ENCODE assay signal across 23 cellular contexts in genomic region chr14:103638594-103638993, GRCh38. TPM values are rescaled to one million over a fixed set of nuclear protein-coding genes. Genes with fewer than 3 reads are reported as not detected.
A peak's percentile ranks its signal among the peaks of the same experiment; 100 is the strongest.
DNase-seq lines count a peak whose midpoint lies in the region; ATAC-seq, FAIRE-seq and TF ChIP-seq lines count a peak whose summit lies in the region.
"Had no signal": no experiment of that assay in that cellular context is flagged by ENCODE, and none has a peak within 500 bp of the region (broad histone marks: within the 10 kb centered on the region; RNA-seq: fewer than 3 reads in every experiment).

No MANE protein-coding gene starts in this region.

- no CpG with 5 or more reads among the region's 3 CpGs for WGBS in neuronal stem cell (ENCODE audit: extremely low coverage in 2 of 2, insufficient read length in 2 of 2, insufficient replicate concordance in 1 of 2), 2 donors

- H3K36me3 Mint-ChIP-seq in CD14-positive monocyte: peaks cover 14 to 37% of the 10 kb centered on the region in 2 donors
- peaks cover 22% of the 10 kb centered on the region for H3K36me3 Mint-ChIP-seq in activated CD8-positive, alpha-beta memory T cell treated with anti-CD3 and anti-CD28 coated beads, Interleukin-2, amount 10 ng/mL, durations not matched to agents 7 days and 5 days
- H3K36me3 Mint-ChIP-seq: naive B cell had no signal

- peak overlapping the region; percentile 23 for H3K27ac ChIP-seq in cingulate gyrus (ENCODE audit: low read depth, low read length)
- no peak overlapping the region for H3K27ac ChIP-seq in neuronal stem cell (replicated peaks; ENCODE audit: low read length)
- H3K27ac ChIP-seq: pancreas, SJSA1, VCaP had no signal

- no peak overlapping the region for H3K9ac ChIP-seq in neuronal stem cell (ENCODE audit: low read depth, low read length, poor library complexity)

- H2AK5ac ChIP-seq in neuronal stem cell (ENCODE audit: low read depth, low read length): no peak overlapping the region

- intact Hi-C loops in CD14-positive monocyte (cut with micrococcal nuclease): no loop called here

- peaks cover 0 to 3% of the 10 kb centered on the region in 2 donors for H3K9me3 ChIP-seq in neuronal stem cell (replicated peaks in 1 of 2; ENCODE audit: control insufficient read depth in 2 of 2, insufficient read depth in 1 of 2, low read depth in 1 of 2, low read length in 2 of 2)
- H3K9me3 ChIP-seq: adrenal gland, pancreas, sigmoid colon, SJSA1, thyroid gland had no signal

- no peaks in the 10 kb centered on the region for H3K9me3 Mint-ChIP-seq in CD14-positive monocyte
- no peaks in the 10 kb centered on the region for H3K9me3 Mint-ChIP-seq in activated CD8-positive, alpha-beta memory T cell treated with anti-CD3 and anti-CD28 coated beads, Interleukin-2, amount 10 ng/mL, durations not matched to agents 7 days and 5 days (ENCODE audit: low read depth)
- H3K9me3 Mint-ChIP-seq: naive B cell; stimulated activated memory B cell treated with anti-CD40 and anti-IgM and Interleukin-4, amounts not matched to agents 10 μg/mL and 1 μg/mL and 100 μg/mL, for 72 hours had no signal

- H2BK120ac ChIP-seq in neuronal stem cell (ENCODE audit: low read depth, low read length): no peak overlapping the region

- H3K27me3 ChIP-seq in neuronal stem cell (ENCODE audit: control insufficient read depth in 3 of 3, insufficient read depth in 3 of 3, low read depth in 1 of 3, low read length in 3 of 3): no peaks in the 10 kb centered on the region
- H3K27me3 ChIP-seq: adrenal gland, pancreas, sigmoid colon, SJSA1, thyroid gland had no signal

- H3K18ac ChIP-seq in neuronal stem cell (ENCODE audit: low read length): no peak overlapping the region

- no peak overlapping the region for H3K4me3 Mint-ChIP-seq in CD14-positive monocyte
- H3K4me3 Mint-ChIP-seq in activated CD8-positive, alpha-beta memory T cell treated with anti-CD3 and anti-CD28 coated beads, Interleukin-2, amount 10 ng/mL, durations not matched to agents 7 days and 5 days: no peak overlapping the region
- H3K4me3 Mint-ChIP-seq: stimulated activated memory B cell treated with anti-CD40 and anti-IgM and Interleukin-4, amounts not matched to agents 10 μg/mL and 1 μg/mL and 100 μg/mL, for 72 hours had no signal

- no peaks in the 10 kb centered on the region for H3K4me1 ChIP-seq in neuronal stem cell (ENCODE audit: control insufficient read depth in 2 of 2, insufficient read depth in 1 of 2, low read depth in 1 of 2, low read length in 2 of 2)
- H3K4me1 ChIP-seq: pancreas had no signal

- H3K4ac ChIP-seq in neuronal stem cell (ENCODE audit: low read length): no peak overlapping the region

- peaks cover 12% of the 10 kb centered on the region for H3K79me1 ChIP-seq in neuronal stem cell (ENCODE audit: low read depth, low read length)

- no peak overlapping the region for H3K23ac ChIP-seq in neuronal stem cell (ENCODE audit: low read depth, low read length, poor library complexity)

- H3K4me3 ChIP-seq in neuronal stem cell (ENCODE audit: low read length in 2 of 2): peak overlapping the region in 1 of 2 donors; percentile 5
- H3K4me3 ChIP-seq: adrenal gland, pancreas, sigmoid colon, SJSA1, thyroid gland had no signal

- no peaks in the 10 kb centered on the region for H3K27me3 Mint-ChIP-seq in CD14-positive monocyte (ENCODE audit: low read depth in 3 of 3)
- no peaks in the 10 kb centered on the region for H3K27me3 Mint-ChIP-seq in activated CD8-positive, alpha-beta memory T cell treated with anti-CD3 and anti-CD28 coated beads, Interleukin-2, amount 10 ng/mL, durations not matched to agents 7 days and 5 days
- H3K27me3 Mint-ChIP-seq: naive B cell; stimulated activated memory B cell treated with anti-CD40 and anti-IgM and Interleukin-4, amounts not matched to agents 10 μg/mL and 1 μg/mL and 100 μg/mL, for 72 hours had no signal

- H3K36me3 ChIP-seq in neuronal stem cell (replicated peaks in 1 of 2; ENCODE audit: control insufficient read depth in 2 of 2, insufficient read depth in 2 of 2, low read length in 2 of 2): peaks cover 5 to 56% of the 10 kb centered on the region in 2 donors
- H3K36me3 ChIP-seq: adrenal gland, pancreas, thyroid gland had no signal

- no peak overlapping the region for H3K4me2 ChIP-seq in neuronal stem cell (ENCODE audit: insufficient read depth, low read length, poor library complexity, severe bottlenecking)

- DNase-seq in CD14-positive monocyte (ENCODE audit: low spot score) (no peak), GM12892 (ENCODE audit: insufficient read length) (no peak), neuronal stem cell (ENCODE audit: low spot score) (no peak), dermis blood vessel endothelial cell (no peak)
- DNase-seq in stimulated activated CD8-positive, alpha-beta memory T cell treated with anti-CD3 and anti-CD28 coated beads, Interleukin-4, amount 100 ng/mL, for 48 hours: no peak
- DNase-seq in activated CD8-positive, alpha-beta memory T cell treated with anti-CD3 and anti-CD28 coated beads, Interleukin-2, amount 10 ng/mL, durations not matched to agents 7 days and 5 days: no peak
- DNase-seq: activated CD4-positive, alpha-beta T cell treated with anti-CD3 and anti-CD28 coated beads, Interleukin-2, amount 50 U/mL, for 48 hours; adrenal gland; hypothalamus; naive B cell; NCI-H1092 treated with DMSO at 0.1 percent for 48 hours; NCI-H2029 treated with DMSO at 0.1 percent for 48 hours; pancreas; sigmoid colon; T-helper 2 cell; thyroid gland had no signal

- peak; percentile 24 for FAIRE-seq in GM12892 (lab: Jason Lieb, UNC)
- FAIRE-seq: frontal cortex, HepG2, keratinocyte, pancreas had no signal

- H2BK15ac ChIP-seq in neuronal stem cell (ENCODE audit: low read length): no peak overlapping the region

- no peak overlapping the region for H2BK5ac ChIP-seq in neuronal stem cell (ENCODE audit: low read length)

- no peak for ATAC-seq in activated CD8-positive, alpha-beta memory T cell treated with anti-CD3 and anti-CD28 coated beads, Interleukin-2, amount 10 ng/mL, durations not matched to agents 7 days and 5 days
- ATAC-seq: HepG2; stimulated activated memory B cell treated with anti-CD40 and anti-IgM and Interleukin-4, amounts not matched to agents 10 μg/mL and 1 μg/mL and 100 μg/mL, for 72 hours had no signal

- CTCF ChIA-PET in activated CD8-positive, alpha-beta memory T cell treated with anti-CD3 and anti-CD28 coated beads, Interleukin-2, amount 10 ng/mL, durations not matched to agents 7 days and 5 days (lab: Charles Lee): no interaction called here

- H4K8ac ChIP-seq in neuronal stem cell (ENCODE audit: low read depth, low read length): no peak overlapping the region

- no peak overlapping the region for H2AFZ ChIP-seq in neuronal stem cell (ENCODE audit: low read length)

- H3K14ac ChIP-seq in neuronal stem cell (ENCODE audit: low read length): peak overlapping the region; percentile 8

- H3K4me1 Mint-ChIP-seq in CD14-positive monocyte: peaks cover 24% of the 10 kb centered on the region
- H3K4me1 Mint-ChIP-seq in activated CD8-positive, alpha-beta memory T cell treated with anti-CD3 and anti-CD28 coated beads, Interleukin-2, amount 10 ng/mL, durations not matched to agents 7 days and 5 days: peaks cover 40% of the 10 kb centered on the region

- no peak for TF ChIP-seq POLR2A in GM12892 (IDR thresholded peaks at IDR 0.05; ENCODE audit: low read depth, low read length)

- H4K91ac ChIP-seq in neuronal stem cell (ENCODE audit: low read depth, low read length, poor library complexity): no peak overlapping the region

- peak overlapping the region in 4 of 7 donors; percentile 13 to 70 (median 38) for H3K27ac Mint-ChIP-seq in CD14-positive monocyte
- no peak overlapping the region for H3K27ac Mint-ChIP-seq in activated CD8-positive, alpha-beta memory T cell treated with anti-CD3 and anti-CD28 coated beads, Interleukin-2, amount 10 ng/mL, durations not matched to agents 7 days and 5 days
- H3K27ac Mint-ChIP-seq: stimulated activated memory B cell treated with anti-CD40 and anti-IgM and Interleukin-4, amounts not matched to agents 10 μg/mL and 1 μg/mL and 100 μg/mL, for 72 hours had no signal

- H2BK12ac ChIP-seq in neuronal stem cell (ENCODE audit: low read length): peak overlapping the region; percentile 22

- no peak for TF ChIP-seq CTCF in CD14-positive monocyte (IDR thresholded peaks at IDR 0.05)

RNA-seq across cellular contexts. Expression of gene KLC1, which starts 9.6 kb away (rescaled TPM):
- 10 to 100 TPM; 41.5 to 46.6 TPM for polyA plus RNA-seq in CD14-positive monocyte
- polyA plus RNA-seq in GM12892 (2012; ENCODE audit: missing spikeins): 53.2 TPM
- 98.0 TPM for polyA plus RNA-seq in neuronal stem cell (2013, experiment 1 of 2)
- polyA plus RNA-seq in neuronal stem cell (2013, experiment 2 of 2): 101 TPM
- 205 and 277 TPM in 2 replicates for total RNA-seq in dermis blood vessel endothelial cell
- 100 to 1,000 TPM; 171 to 206 TPM for total RNA-seq in activated CD8-positive, alpha-beta memory T cell treated with anti-CD3 and anti-CD28 coated beads, Interleukin-2, amount 10 ng/mL, durations not matched to agents 7 days and 5 days
